18 cellular contexts compared by ENCODE assay signal in genomic region chr2:29195796-29196195, GRCh38.
DNase-seq lines count a peak whose midpoint lies in the region; ATAC-seq and TF ChIP-seq lines count a peak whose summit lies in the region.
"Had no signal": no experiment of that assay in that cellular context is flagged by ENCODE, and none has a peak within 500 bp of the region (broad histone marks: within the 10 kb centered on the region; RNA-seq: fewer than 3 reads in every experiment).

No MANE protein-coding gene starts in this region.

- H2AK5ac ChIP-seq in trophoblast cell (ENCODE audit: low read length) = no peak overlapping the region

- H3K36me3 ChIP-seq in trophoblast cell (ENCODE audit: control insufficient read depth in 1 of 2, insufficient read depth in 2 of 2, low read length in 2 of 2) = no peaks in the 10 kb centered on the region
- no peaks in the 10 kb centered on the region for H3K36me3 ChIP-seq in hepatocyte (replicated peaks; ENCODE audit: insufficient read depth, low read depth)
- H3K36me3 ChIP-seq: BE2C had no signal

- intact Hi-C loops in activated CD4-positive, alpha-beta T cell treated with anti-CD3 and anti-CD28 coated beads, Interleukin-2, amount 10 ng/mL, durations not matched to agents 24 days and 14 days (cut with micrococcal nuclease) = loop anchor here (5.0 kb wide), 1 partner anchor 373 kb away; no protein-coding TSS in a partner anchor

- DNase-seq in activated CD4-positive, alpha-beta T cell treated with anti-CD3 and anti-CD28 coated beads, Interleukin-2, amount 10 ng/mL, durations not matched to agents 24 days and 14 days = peak; percentile 42
- DNase-seq in activated CD4-positive, alpha-beta T cell treated with anti-CD3 and anti-CD28 coated beads, Interleukin-2, amount 50 U/mL, for 4 hours = no peak
- DNase-seq in EH (ENCODE audit: low read depth) (peak; percentile 16), astrocyte of the hippocampus (ENCODE audit: low read depth, low spot score) (peak; percentile 9), trophoblast cell (peak; percentile 88 to 92), hepatocyte (ENCODE audit: low spot score) (no peak), NCI-H1092 (lab: John Stamatoyannopoulos, UW) (no peak)
- DNase-seq in activated naive CD4-positive, alpha-beta T cell treated with anti-CD3 and anti-CD28 coated beads, Interleukin-2, amount 50 U/mL, for 72 hours (ENCODE audit: low spot score in 2 of 2) = no peak
- DNase-seq: BE2C; C1 segment of cervical spinal cord; Caco-2; CD4-positive, CD25-positive, alpha-beta regulatory T cell; DMS153; DMS79; GF-D8; H9 had no signal

- H3K23ac ChIP-seq in trophoblast cell (ENCODE audit: low read length) = no peak overlapping the region

- H3K9ac ChIP-seq in trophoblast cell (ENCODE audit: low read length) = no peak overlapping the region

- H3K27me3 ChIP-seq in trophoblast cell (ENCODE audit: insufficient read depth, low read length) (no peaks in the 10 kb centered on the region), hepatocyte (no peaks in the 10 kb centered on the region)
- H3K27me3 ChIP-seq: BE2C had no signal

- H3K4me3 Mint-ChIP-seq in activated CD4-positive, alpha-beta T cell treated with anti-CD3 and anti-CD28 coated beads, Interleukin-2, amount 10 ng/mL, durations not matched to agents 24 days and 14 days = no peak overlapping the region
- H3K4me3 Mint-ChIP-seq: CD4-positive, CD25-positive, alpha-beta regulatory T cell; GM23338; H9 had no signal

- no peak overlapping the region for H3K4ac ChIP-seq in trophoblast cell (ENCODE audit: low read depth, low read length)

- H4K8ac ChIP-seq in trophoblast cell (ENCODE audit: low read depth, low read length) = no peak overlapping the region

- no peak overlapping the region for H2BK12ac ChIP-seq in trophoblast cell (ENCODE audit: low read length)

- no peaks in the 10 kb centered on the region for H3K4me1 ChIP-seq in trophoblast cell (ENCODE audit: control insufficient read depth in 1 of 2, insufficient read depth in 2 of 2, low read length in 2 of 2)
- H3K4me1 ChIP-seq in hepatocyte (ENCODE audit: insufficient read depth) = no peaks in the 10 kb centered on the region
- H3K4me1 ChIP-seq: Caco-2 had no signal

- no peak overlapping the region for H2BK120ac ChIP-seq in trophoblast cell (ENCODE audit: insufficient read depth, low read length, poor library complexity)

- no CpG with 5 or more reads among the region's 8 CpGs for WGBS in trophoblast cell (ENCODE audit: extremely low coverage, insufficient coverage, insufficient read length)
- whole genome bisulfite sequencing in hepatocyte (ENCODE audit: low lambda C conversion rate, missing lambda C conversion rate) = 93% methylated on average over 8 of the region's 8 CpGs

- no peak for ATAC-seq in activated naive CD4-positive, alpha-beta T cell treated with anti-CD3 and anti-CD28 coated beads, Interleukin-2, amount 50 U/mL, for 72 hours

- no peak overlapping the region for H4K12ac ChIP-seq in trophoblast cell (ENCODE audit: low read depth, low read length)

- H3K14ac ChIP-seq in trophoblast cell (ENCODE audit: low read length) = no peak overlapping the region

- H3K27me3 Mint-ChIP-seq in activated CD4-positive, alpha-beta T cell treated with anti-CD3 and anti-CD28 coated beads, Interleukin-2, amount 10 ng/mL, durations not matched to agents 24 days and 14 days = no peaks in the 10 kb centered on the region

- H3K9me3 Mint-ChIP-seq in activated CD4-positive, alpha-beta T cell treated with anti-CD3 and anti-CD28 coated beads, Interleukin-2, amount 10 ng/mL, durations not matched to agents 24 days and 14 days = no peaks in the 10 kb centered on the region
- no peaks in the 10 kb centered on the region for H3K9me3 Mint-ChIP-seq in activated naive CD4-positive, alpha-beta T cell treated with anti-CD3 and anti-CD28 coated beads, Interleukin-2, amount 50 U/mL, for 72 hours
- H3K9me3 Mint-ChIP-seq: CD4-positive, CD25-positive, alpha-beta regulatory T cell; GM23338; H9 had no signal

- no peak overlapping the region for H3K4me2 ChIP-seq in trophoblast cell (ENCODE audit: low read length)
- H3K4me2 ChIP-seq in hepatocyte = no peak overlapping the region
- H3K4me2 ChIP-seq: GM23338 had no signal

- H3K27ac ChIP-seq in trophoblast cell (ENCODE audit: low read depth, low read length) = no peak overlapping the region
- H3K27ac ChIP-seq in hepatocyte = no peak overlapping the region
- H3K27ac ChIP-seq: 22Rv1 had no signal

- no peaks in the 10 kb centered on the region for H4K20me1 ChIP-seq in hepatocyte (ENCODE audit: insufficient read depth, poor library complexity, severe bottlenecking)

- no peaks in the 10 kb centered on the region for H3K4me1 Mint-ChIP-seq in activated CD4-positive, alpha-beta T cell treated with anti-CD3 and anti-CD28 coated beads, Interleukin-2, amount 10 ng/mL, durations not matched to agents 24 days and 14 days
- H3K4me1 Mint-ChIP-seq: GM23338 had no signal

- no peak overlapping the region for H3K18ac ChIP-seq in trophoblast cell (ENCODE audit: low read length)

- H4K91ac ChIP-seq in trophoblast cell (ENCODE audit: low read depth, low read length) = no peak overlapping the region

- no peaks in the 10 kb centered on the region for H3K9me2 ChIP-seq in hepatocyte (replicated peaks; ENCODE audit: insufficient read depth)

- H2AFZ ChIP-seq in trophoblast cell (ENCODE audit: insufficient read depth, low read length, poor library complexity) (no peak overlapping the region), hepatocyte (no peak overlapping the region)
- H2AFZ ChIP-seq: GM23338 had no signal

- H3K36me3 Mint-ChIP-seq in activated CD4-positive, alpha-beta T cell treated with anti-CD3 and anti-CD28 coated beads, Interleukin-2, amount 10 ng/mL, durations not matched to agents 24 days and 14 days (ENCODE audit: low read depth) = no peaks in the 10 kb centered on the region
- H3K36me3 Mint-ChIP-seq in activated naive CD4-positive, alpha-beta T cell treated with anti-CD3 and anti-CD28 coated beads, Interleukin-2, amount 50 U/mL, for 72 hours = no peaks in the 10 kb centered on the region
- H3K36me3 Mint-ChIP-seq: CD4-positive, CD25-positive, alpha-beta regulatory T cell had no signal

- H3K4me3 ChIP-seq in trophoblast cell (ENCODE audit: low read depth, low read length) (no peak overlapping the region), hepatocyte (no peak overlapping the region)
- H3K4me3 ChIP-seq: GM23338 had no signal

- H3K79me1 ChIP-seq in trophoblast cell (ENCODE audit: low read length) = no peaks in the 10 kb centered on the region

- H3K27ac Mint-ChIP-seq in activated CD4-positive, alpha-beta T cell treated with anti-CD3 and anti-CD28 coated beads, Interleukin-2, amount 10 ng/mL, durations not matched to agents 24 days and 14 days = no peak overlapping the region
- H3K27ac Mint-ChIP-seq in activated naive CD4-positive, alpha-beta T cell treated with anti-CD3 and anti-CD28 coated beads, Interleukin-2, amount 50 U/mL, for 72 hours = no peak overlapping the region
- H3K27ac Mint-ChIP-seq: GM23338 had no signal

- no peaks in the 10 kb centered on the region for H3K79me2 ChIP-seq in trophoblast cell (ENCODE audit: control insufficient read depth, insufficient read depth, low read length, poor library complexity)
- no peaks in the 10 kb centered on the region for H3K79me2 ChIP-seq in hepatocyte

- TF ChIP-seq CTCF in hepatocyte (IDR thresholded peaks at IDR 0.05; ENCODE audit: poor library complexity) = no peak

- H2BK5ac ChIP-seq in trophoblast cell (ENCODE audit: low read depth, low read length, poor library complexity) = no peak overlapping the region

- H3K9me3 ChIP-seq in trophoblast cell (ENCODE audit: insufficient read depth, low read depth, low read length) (peaks cover 3% of the 10 kb centered on the region), hepatocyte (ENCODE audit: low read depth) (no peaks in the 10 kb centered on the region)
- H3K9me3 ChIP-seq: BE2C, Caco-2 had no signal

Comparison
In these comparisons a context has a peak if more than half of its experiments do, and no peak if none do; other contexts are left out.
1. DNase-seq: peak in activated CD4-positive, alpha-beta T cell treated with anti-CD3 and anti-CD28 coated beads, Interleukin-2, amount 10 ng/mL, durations not matched to agents 24 days and 14 days (single experiment), EH (single experiment), astrocyte of the hippocampus (single experiment) and trophoblast cell (2 of 2); none in activated CD4-positive, alpha-beta T cell treated with anti-CD3 and anti-CD28 coated beads, Interleukin-2, amount 50 U/mL, for 4 hours (0 of 2), activated naive CD4-positive, alpha-beta T cell treated with anti-CD3 and anti-CD28 coated beads, Interleukin-2, amount 50 U/mL, for 72 hours (0 of 2), hepatocyte (single experiment) and NCI-H1092 (single experiment).